Comparison of ENCODE assay signal across 1 cellular context in genomic region chr3:23921052-23921511, GRCh38.
TF ChIP-seq lines count a peak whose summit lies in the region.

No MANE protein-coding gene starts in this region.

TF ChIP-seq in K562, 482 proteins besides CTCF, POLR2A, EP300 and RAD21 (continued from another document):
- TF ChIP-seq AFF1 (IDR thresholded peaks at IDR 0.05; ENCODE audit: low read depth in 1 of 2, partially characterized antibody in 2 of 2): peak in 1 of 2 experiments; percentile 14
- no peak for TF ChIP-seq RB1 (IDR thresholded peaks at IDR 0.05; ENCODE audit: low read depth)
- no peak for TF ChIP-seq ZNF133 (CRISPR knock-in tag; IDR thresholded peaks at IDR 0.05)
- no peak for TF ChIP-seq ATF1 (CRISPR knock-in tag; IDR thresholded peaks at IDR 0.05)
- TF ChIP-seq ATF1 (tag; IDR thresholded peaks at IDR 0.05): no peak
- TF ChIP-seq POLR2B (IDR thresholded peaks at IDR 0.05; ENCODE audit: low read depth, partially characterized antibody): peak; percentile 68
- TF ChIP-seq JUN (IDR thresholded peaks at IDR 0.05; ENCODE audit: borderline replicate concordance, low read depth, low read length): no peak
- TF ChIP-seq JUN (CRISPR knock-in tag; IDR thresholded peaks at IDR 0.05; ENCODE audit: borderline replicate concordance): no peak
- TF ChIP-seq POLR2AphosphoS5 (IDR thresholded peaks at IDR 0.05; ENCODE audit: control insufficient read depth, insufficient read depth, low read depth, low read length): peak; percentile 79
- TF ChIP-seq CAMTA2 (CRISPR knock-in tag; conservative IDR thresholded peaks at IDR 0.05): 0 out of 2 replicates have a peak, but pooled peaks have one; percentile 39
- TF ChIP-seq RBFOX2 (IDR thresholded peaks at IDR 0.05; ENCODE audit: low read depth, low read length): 0 out of 2 replicates have a peak, but pooled peaks have one; percentile 12
- peak; percentile 95 for TF ChIP-seq POLR2AphosphoS2 (IDR thresholded peaks at IDR 0.05; ENCODE audit: low read length)
- TF ChIP-seq KHSRP (IDR thresholded peaks at IDR 0.05): peak; percentile 11; the same call in 1 of the 2 replicates
- TF ChIP-seq NR2C2 (CRISPR knock-in tag; IDR thresholded peaks at IDR 0.05): no peak
- 0 out of 2 replicates have a peak, but pooled peaks have one; percentile 19 for TF ChIP-seq NR2C2 (tag; IDR thresholded peaks at IDR 0.05)
- no peak for TF ChIP-seq XRCC3 (IDR thresholded peaks at IDR 0.05)
- TF ChIP-seq PML (IDR thresholded peaks at IDR 0.05; ENCODE audit: low read length): peak; percentile 50; the same call in 1 of the 2 replicates
- TF ChIP-seq ZNF77 (CRISPR knock-in tag; IDR thresholded peaks at IDR 0.05): no peak
